8 cellular contexts compared by ENCODE assay signal in the genomic region with DNA sequence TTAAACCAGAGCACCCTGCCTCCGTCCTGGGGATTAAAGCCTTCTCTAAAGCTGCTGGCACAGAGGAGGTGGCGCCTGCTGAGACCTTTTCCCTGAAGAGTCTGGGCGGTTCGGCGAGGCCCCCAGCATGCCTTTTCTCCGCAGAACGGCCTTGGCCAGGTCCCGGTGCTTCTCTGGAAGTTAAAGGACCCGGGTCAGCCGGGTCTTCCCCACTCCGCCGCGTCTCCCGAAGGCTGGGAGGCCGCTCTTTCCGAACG. TPM values are rescaled to one million over a fixed set of nuclear protein-coding genes. Genes with fewer than 3 reads are reported as not detected.
DNase-seq lines count a peak whose midpoint lies in the region; ATAC-seq lines count a peak whose summit lies in the region.

No MANE protein-coding gene starts in this region.

- peak overlapping the region; percentile 85 for H3K27ac ChIP-seq in angular gyrus (ENCODE audit: low read depth, low read length)
- peak overlapping the region; percentile 84 to 99 (median 96) for H3K27ac ChIP-seq in skin epidermis

- peaks cover 36% of the 10 kb centered on the region for H3K36me3 ChIP-seq in MG63

- no peaks in the 10 kb centered on the region for H3K9me3 ChIP-seq in MG63

- peak; percentile 14 for ATAC-seq in GM21390 (IDR thresholded peaks at IDR 0.05; ENCODE audit: unreplicated experiment)

- H3K4me3 ChIP-seq in MG63 (peak overlapping the region; percentile 68), iPS-11a (ENCODE audit: low read depth, low read length) (peak overlapping the region; percentile 80), skin epidermis (peak overlapping the region; percentile 64 to 94 (median 88))

- DNase-seq in Ammon's horn (ENCODE audit: low spot score) (peak; percentile 49), MG63 (peak; percentile 35), dedifferentiated amniotic fluid mesenchymal stem cell (ENCODE audit: extremely low spot score) (no peak), GM03348 (ENCODE audit: low spot score) (no peak)

- H3K27me3 ChIP-seq in MG63, result no peaks in the 10 kb centered on the region

RNA-seq across cellular contexts. Expression of a gene that starts 0.5 kb away (rescaled TPM):
- total RNA-seq in MG63 (2014; rRNA removed; shearing (Covaris generic); ENCODE audit: low replicate concordance), result 22.6 and 65.2 TPM in 2 replicates

RNA-seq across cellular contexts. Expression of a gene that starts 16.3 kb away (rescaled TPM):
- 32.8 and 42.5 TPM in 2 replicates for total RNA-seq in MG63 (2014; rRNA removed; shearing (Covaris generic); ENCODE audit: low replicate concordance)

RNA-seq across cellular contexts. Expression of a gene that starts 31.8 kb away (rescaled TPM):
- 343 and 426 TPM in 2 replicates for total RNA-seq in MG63 (2014; rRNA removed; shearing (Covaris generic); ENCODE audit: low replicate concordance)

RNA-seq across cellular contexts. Expression of a gene that starts 33.0 kb away (rescaled TPM):
- total RNA-seq in MG63 (2014; rRNA removed; shearing (Covaris generic); ENCODE audit: low replicate concordance), result 10.7 and 21.6 TPM in 2 replicates

RNA-seq across cellular contexts. Expression of a gene that starts 50.5 kb away (rescaled TPM):
- total RNA-seq in MG63 (2014; rRNA removed; shearing (Covaris generic); ENCODE audit: low replicate concordance), result 9.7 and 19.0 TPM in 2 replicates

Comparison
In these comparisons a context has a peak if more than half of its experiments do, and no peak if none do; other contexts are left out.
1. DNase-seq: peak in Ammon's horn (single experiment) and MG63 (single experiment); none in dedifferentiated amniotic fluid mesenchymal stem cell (single experiment) and GM03348 (single experiment).
2. Peak in every context shown above with its lines, with median percentiles within 50 percentile points of each other: H3K4me3 ChIP-seq.